8 cellular contexts compared by ENCODE assay signal in genomic region chr1:153728305-153729066, GRCh38. TPM values are rescaled to one million over a fixed set of nuclear protein-coding genes. Genes with fewer than 3 reads are reported as not detected.
A peak's percentile ranks its signal among the peaks of the same experiment; 100 is the strongest.
DNase-seq lines count a peak whose midpoint lies in the region; ATAC-seq and TF ChIP-seq lines count a peak whose summit lies in the region.

No MANE protein-coding gene starts in this region.

- no peaks in the 10 kb centered on the region for H3K9me3 ChIP-seq in endodermal cell (ENCODE audit: control insufficient read depth, low read length)
- no peaks in the 10 kb centered on the region for H3K9me3 ChIP-seq in mucosa of stomach (ENCODE audit: control insufficient read depth, low read length)

- DNase-seq in NCI-H1417 (lab: John Stamatoyannopoulos, UW) (peak; percentile 59 to 75 (median 69)), NCI-H1417 treated with DMSO at 0.1 percent for 48 hours (lab: John Stamatoyannopoulos, UW) (no peak), NCI-H2171 (lab: John Stamatoyannopoulos, UW) (peak; percentile 12), endodermal cell (peak; percentile 84), inferior parietal cortex (ENCODE audit: extremely low spot score) (no peak)
- DNase-seq in activated CD4-positive, alpha-beta T cell treated with anti-CD3 and anti-CD28 coated beads, Interleukin-2, amount 50 U/mL, for 48 hours: peak; percentile 29 to 37
- no peak for DNase-seq in stimulated activated naive B cell treated with anti-CD40 and anti-IgM and Interleukin-4, amounts not matched to agents 10 μg/mL and 1 μg/mL and 100 μg/mL, for 72 hours

- ATAC-seq in stimulated activated naive B cell treated with anti-CD40 and anti-IgM and Interleukin-4, amounts not matched to agents 10 μg/mL and 1 μg/mL and 100 μg/mL, for 72 hours (replicated peaks): no peak

- H3K27me3 Mint-ChIP-seq in endodermal cell (ENCODE audit: insufficient read depth): no peaks in the 10 kb centered on the region
- no peaks in the 10 kb centered on the region for H3K27me3 Mint-ChIP-seq in stimulated activated naive B cell treated with anti-CD40 and anti-IgM and Interleukin-4, amounts not matched to agents 10 μg/mL and 1 μg/mL and 100 μg/mL, for 72 hours

- H3K27me3 ChIP-seq in endodermal cell (ENCODE audit: control insufficient read depth, insufficient read depth, low read length, poor library complexity, severe bottlenecking) (no peaks in the 10 kb centered on the region), mucosa of stomach (ENCODE audit: control insufficient read depth, insufficient read depth, low read length) (no peaks in the 10 kb centered on the region)

- H3K4me3 Mint-ChIP-seq in endodermal cell: peak overlapping the region; percentile 93
- H3K4me3 Mint-ChIP-seq in stimulated activated naive B cell treated with anti-CD40 and anti-IgM and Interleukin-4, amounts not matched to agents 10 μg/mL and 1 μg/mL and 100 μg/mL, for 72 hours: peak overlapping the region; percentile 89 to 98

- H3K4me1 Mint-ChIP-seq in endodermal cell: peaks cover 25% of the 10 kb centered on the region
- H3K4me1 Mint-ChIP-seq in stimulated activated naive B cell treated with anti-CD40 and anti-IgM and Interleukin-4, amounts not matched to agents 10 μg/mL and 1 μg/mL and 100 μg/mL, for 72 hours: peaks cover 28 to 38% of the 10 kb centered on the region in 2 donors

- H3K9me3 Mint-ChIP-seq in endodermal cell: no peaks in the 10 kb centered on the region
- no peaks in the 10 kb centered on the region for H3K9me3 Mint-ChIP-seq in stimulated activated naive B cell treated with anti-CD40 and anti-IgM and Interleukin-4, amounts not matched to agents 10 μg/mL and 1 μg/mL and 100 μg/mL, for 72 hours

- H3K4me3 ChIP-seq in endodermal cell (ENCODE audit: low read length): peak overlapping the region; percentile 99
- H3K4me3 ChIP-seq in mucosa of stomach (ENCODE audit: low read length): peak overlapping the region; percentile 98

- no peaks in the 10 kb centered on the region for H3K4me1 ChIP-seq in endodermal cell (ENCODE audit: control insufficient read depth, insufficient read depth, low read length)
- peaks cover 18% of the 10 kb centered on the region for H3K4me1 ChIP-seq in mucosa of stomach (ENCODE audit: control insufficient read depth, insufficient read depth, low read length)

- peak overlapping the region; percentile 88 for H3K27ac ChIP-seq in endodermal cell (ENCODE audit: low read depth, low read length)

- H3K36me3 ChIP-seq in endodermal cell (ENCODE audit: control insufficient read depth, insufficient read depth, low read length) (peaks cover 29% of the 10 kb centered on the region), mucosa of stomach (ENCODE audit: control insufficient read depth, insufficient read depth, low read length) (no peaks in the 10 kb centered on the region)

- peak overlapping the region; percentile 96 for H3K27ac Mint-ChIP-seq in endodermal cell
- H3K27ac Mint-ChIP-seq in stimulated activated naive B cell treated with anti-CD40 and anti-IgM and Interleukin-4, amounts not matched to agents 10 μg/mL and 1 μg/mL and 100 μg/mL, for 72 hours: peak overlapping the region; percentile 99

- no peak for TF ChIP-seq CTCF in endodermal cell (conservative IDR thresholded peaks at IDR 0.05)

- H3K9ac ChIP-seq in endodermal cell (ENCODE audit: extremely low read depth, low read length, poor library complexity, severe bottlenecking): peak overlapping the region; percentile 93
- H3K9ac ChIP-seq in mucosa of stomach (ENCODE audit: low read length): peak overlapping the region; percentile 100

- WGBS in endodermal cell (ENCODE audit: insufficient coverage in 1 of 2, insufficient read length in 1 of 2), 2 experiments: 0 to 1% methylated on average over 3 to 10 of the region's 19 CpGs

- H3K36me3 Mint-ChIP-seq in endodermal cell (ENCODE audit: low read depth): peaks cover 17% of the 10 kb centered on the region
- peaks cover 27 to 41% of the 10 kb centered on the region in 2 donors for H3K36me3 Mint-ChIP-seq in stimulated activated naive B cell treated with anti-CD40 and anti-IgM and Interleukin-4, amounts not matched to agents 10 μg/mL and 1 μg/mL and 100 μg/mL, for 72 hours

RNA-seq across cellular contexts. Expression of gene INTS3, which starts 0.6 kb away (rescaled TPM):
- 100 to 1,000 TPM in 1 of 2 donors, 10 to 100 TPM in 1; 94.4 to 117 TPM for total RNA-seq in endodermal cell
- 64.8 TPM for polyA plus RNA-seq in endodermal cell (2013, experiment 1 of 2)
- 56.5 TPM for polyA plus RNA-seq in endodermal cell (2013, experiment 2 of 2)

RNA-seq across cellular contexts. Expression of gene SLC27A3, which starts 46.7 kb away (rescaled TPM):
- total RNA-seq in endodermal cell: 10 to 100 TPM; 60.6 to 64.5 TPM
- polyA plus RNA-seq in endodermal cell (2013, experiment 1 of 2): 18.9 TPM
- 18.1 TPM for polyA plus RNA-seq in endodermal cell (2013, experiment 2 of 2)

RNA-seq across cellular contexts. Expression of gene NPR1, which starts 50.0 kb away (rescaled TPM):
- total RNA-seq in endodermal cell: 1 to 10 TPM; 2.7 to 4.5 TPM
- 1.00 TPM for polyA plus RNA-seq in endodermal cell (2013, experiment 1 of 2)
- 1.4 TPM for polyA plus RNA-seq in endodermal cell (2013, experiment 2 of 2)

RNA-seq across cellular contexts. Expression of gene ILF2, which starts 57.7 kb away (rescaled TPM):
- total RNA-seq in endodermal cell: 100 to 1,000 TPM; 280 to 315 TPM
- polyA plus RNA-seq in endodermal cell (2013, experiment 1 of 2): 351 TPM
- 338 TPM for polyA plus RNA-seq in endodermal cell (2013, experiment 2 of 2)

Comparison
In these comparisons a context has a peak if more than half of its experiments do, and no peak if none do; other contexts are left out.
1. DNase-seq: peak in NCI-H1417 (3 of 3), NCI-H2171 (single experiment), activated CD4-positive, alpha-beta T cell treated with anti-CD3 and anti-CD28 coated beads, Interleukin-2, amount 50 U/mL, for 48 hours (2 of 2) and endodermal cell (single experiment); none in NCI-H1417 treated with DMSO at 0.1 percent for 48 hours (single experiment), stimulated activated naive B cell treated with anti-CD40 and anti-IgM and Interleukin-4, amounts not matched to agents 10 μg/mL and 1 μg/mL and 100 μg/mL, for 72 hours (single experiment) and inferior parietal cortex (single experiment).